Comparison of ENCODE assay signal across 1 cellular context in the genomic region with DNA sequence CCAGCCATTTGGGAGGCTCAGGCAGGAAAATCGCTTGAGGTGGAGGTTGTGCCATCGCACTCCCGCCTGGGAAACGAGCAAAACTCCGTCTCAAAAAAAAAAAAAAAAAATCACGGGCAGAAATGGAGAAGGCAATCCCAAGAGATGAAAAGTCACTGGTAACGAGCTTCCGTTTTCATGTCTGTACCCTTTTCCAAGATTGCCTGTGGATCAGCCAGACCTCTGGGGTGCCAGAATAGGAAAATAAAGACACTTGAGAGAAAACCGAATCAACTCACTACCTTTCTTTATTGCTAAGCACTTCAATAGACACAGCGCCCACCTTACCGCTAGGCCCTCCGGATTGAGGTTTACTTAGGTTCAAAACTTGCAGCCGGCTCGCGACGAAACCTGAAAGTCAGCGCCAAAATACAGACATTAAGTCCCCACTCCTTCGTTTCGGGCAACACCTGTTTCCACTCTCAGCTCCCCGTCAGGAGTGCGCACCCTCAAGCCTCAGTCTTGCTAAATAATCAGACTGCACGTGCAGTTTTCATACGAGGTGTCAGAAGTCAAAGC.
A peak's percentile ranks its signal among the peaks of the same experiment; 100 is the strongest.
TF ChIP-seq lines count a peak whose summit lies in the region.

No MANE protein-coding gene starts in this region.

TF ChIP-seq in K562, 482 proteins besides CTCF, POLR2A, EP300 and RAD21 (continued from another document and continues in another):
- TF ChIP-seq TFAM (CRISPR knock-in tag; conservative IDR thresholded peaks at IDR 0.05), result no peak
- TF ChIP-seq XRCC4 (IDR thresholded peaks at IDR 0.05; ENCODE audit: extremely low read depth, insufficient read depth, insufficient read length), result no peak
- TF ChIP-seq, protein P1, sequence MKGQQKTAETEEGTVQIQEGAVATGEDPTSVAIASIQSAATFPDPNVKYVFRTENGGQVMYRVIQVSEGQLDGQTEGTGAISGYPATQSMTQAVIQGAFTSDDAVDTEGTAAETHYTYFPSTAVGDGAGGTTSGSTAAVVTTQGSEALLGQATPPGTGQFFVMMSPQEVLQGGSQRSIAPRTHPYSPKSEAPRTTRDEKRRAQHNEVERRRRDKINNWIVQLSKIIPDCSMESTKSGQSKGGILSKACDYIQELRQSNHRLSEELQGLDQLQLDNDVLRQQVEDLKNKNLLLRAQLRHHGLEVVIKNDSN (CRISPR knock-in tag; IDR thresholded peaks at IDR 0.05), result no peak
- TF ChIP-seq, protein P2, sequence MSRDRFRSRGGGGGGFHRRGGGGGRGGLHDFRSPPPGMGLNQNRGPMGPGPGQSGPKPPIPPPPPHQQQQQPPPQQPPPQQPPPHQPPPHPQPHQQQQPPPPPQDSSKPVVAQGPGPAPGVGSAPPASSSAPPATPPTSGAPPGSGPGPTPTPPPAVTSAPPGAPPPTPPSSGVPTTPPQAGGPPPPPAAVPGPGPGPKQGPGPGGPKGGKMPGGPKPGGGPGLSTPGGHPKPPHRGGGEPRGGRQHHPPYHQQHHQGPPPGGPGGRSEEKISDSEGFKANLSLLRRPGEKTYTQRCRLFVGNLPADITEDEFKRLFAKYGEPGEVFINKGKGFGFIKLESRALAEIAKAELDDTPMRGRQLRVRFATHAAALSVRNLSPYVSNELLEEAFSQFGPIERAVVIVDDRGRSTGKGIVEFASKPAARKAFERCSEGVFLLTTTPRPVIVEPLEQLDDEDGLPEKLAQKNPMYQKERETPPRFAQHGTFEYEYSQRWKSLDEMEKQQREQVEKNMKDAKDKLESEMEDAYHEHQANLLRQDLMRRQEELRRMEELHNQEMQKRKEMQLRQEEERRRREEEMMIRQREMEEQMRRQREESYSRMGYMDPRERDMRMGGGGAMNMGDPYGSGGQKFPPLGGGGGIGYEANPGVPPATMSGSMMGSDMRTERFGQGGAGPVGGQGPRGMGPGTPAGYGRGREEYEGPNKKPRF (IDR thresholded peaks at IDR 0.05; ENCODE audit: low read depth, low read length), result no peak
- TF ChIP-seq, protein P3, sequence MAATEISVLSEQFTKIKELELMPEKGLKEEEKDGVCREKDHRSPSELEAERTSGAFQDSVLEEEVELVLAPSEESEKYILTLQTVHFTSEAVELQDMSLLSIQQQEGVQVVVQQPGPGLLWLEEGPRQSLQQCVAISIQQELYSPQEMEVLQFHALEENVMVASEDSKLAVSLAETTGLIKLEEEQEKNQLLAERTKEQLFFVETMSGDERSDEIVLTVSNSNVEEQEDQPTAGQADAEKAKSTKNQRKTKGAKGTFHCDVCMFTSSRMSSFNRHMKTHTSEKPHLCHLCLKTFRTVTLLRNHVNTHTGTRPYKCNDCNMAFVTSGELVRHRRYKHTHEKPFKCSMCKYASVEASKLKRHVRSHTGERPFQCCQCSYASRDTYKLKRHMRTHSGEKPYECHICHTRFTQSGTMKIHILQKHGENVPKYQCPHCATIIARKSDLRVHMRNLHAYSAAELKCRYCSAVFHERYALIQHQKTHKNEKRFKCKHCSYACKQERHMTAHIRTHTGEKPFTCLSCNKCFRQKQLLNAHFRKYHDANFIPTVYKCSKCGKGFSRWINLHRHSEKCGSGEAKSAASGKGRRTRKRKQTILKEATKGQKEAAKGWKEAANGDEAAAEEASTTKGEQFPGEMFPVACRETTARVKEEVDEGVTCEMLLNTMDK (IDR thresholded peaks at IDR 0.05; ENCODE audit: borderline replicate concordance, insufficient read depth, low read depth, low read length, poor library complexity, severe bottlenecking), result no peak
- no peak for TF ChIP-seq SMARCE1 (IDR thresholded peaks at IDR 0.05)
- TF ChIP-seq ARID1B (IDR thresholded peaks at IDR 0.05), result peak; percentile 40; the same call in 1 of the 2 replicates
- no peak for TF ChIP-seq ZNF778 (CRISPR knock-in tag; IDR thresholded peaks at IDR 0.05)
- TF ChIP-seq NR2C1 (IDR thresholded peaks at IDR 0.05), result 0 out of 2 replicates have a peak, but pooled peaks have one; percentile 11
- TF ChIP-seq NR2C1 (tag; IDR thresholded peaks at IDR 0.05), result no peak
- TF ChIP-seq OTX1 (CRISPR knock-in tag; IDR thresholded peaks at IDR 0.05), result no peak
- TF ChIP-seq, protein P4, sequence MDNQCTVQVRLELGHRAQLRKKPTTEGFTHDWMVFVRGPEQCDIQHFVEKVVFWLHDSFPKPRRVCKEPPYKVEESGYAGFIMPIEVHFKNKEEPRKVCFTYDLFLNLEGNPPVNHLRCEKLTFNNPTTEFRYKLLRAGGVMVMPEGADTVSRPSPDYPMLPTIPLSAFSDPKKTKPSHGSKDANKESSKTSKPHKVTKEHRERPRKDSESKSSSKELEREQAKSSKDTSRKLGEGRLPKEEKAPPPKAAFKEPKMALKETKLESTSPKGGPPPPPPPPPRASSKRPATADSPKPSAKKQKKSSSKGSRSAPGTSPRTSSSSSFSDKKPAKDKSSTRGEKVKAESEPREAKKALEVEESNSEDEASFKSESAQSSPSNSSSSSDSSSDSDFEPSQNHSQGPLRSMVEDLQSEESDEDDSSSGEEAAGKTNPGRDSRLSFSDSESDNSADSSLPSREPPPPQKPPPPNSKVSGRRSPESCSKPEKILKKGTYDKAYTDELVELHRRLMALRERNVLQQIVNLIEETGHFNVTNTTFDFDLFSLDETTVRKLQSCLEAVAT (IDR thresholded peaks at IDR 0.05), result peak in 1 of 2 experiments; percentile 27; a peak in 1 of 4 replicates
- TF ChIP-seq SIRT6 (IDR thresholded peaks at IDR 0.05; ENCODE audit: low read depth, low read length), result peak; percentile 59
- TF ChIP-seq, protein P5, sequence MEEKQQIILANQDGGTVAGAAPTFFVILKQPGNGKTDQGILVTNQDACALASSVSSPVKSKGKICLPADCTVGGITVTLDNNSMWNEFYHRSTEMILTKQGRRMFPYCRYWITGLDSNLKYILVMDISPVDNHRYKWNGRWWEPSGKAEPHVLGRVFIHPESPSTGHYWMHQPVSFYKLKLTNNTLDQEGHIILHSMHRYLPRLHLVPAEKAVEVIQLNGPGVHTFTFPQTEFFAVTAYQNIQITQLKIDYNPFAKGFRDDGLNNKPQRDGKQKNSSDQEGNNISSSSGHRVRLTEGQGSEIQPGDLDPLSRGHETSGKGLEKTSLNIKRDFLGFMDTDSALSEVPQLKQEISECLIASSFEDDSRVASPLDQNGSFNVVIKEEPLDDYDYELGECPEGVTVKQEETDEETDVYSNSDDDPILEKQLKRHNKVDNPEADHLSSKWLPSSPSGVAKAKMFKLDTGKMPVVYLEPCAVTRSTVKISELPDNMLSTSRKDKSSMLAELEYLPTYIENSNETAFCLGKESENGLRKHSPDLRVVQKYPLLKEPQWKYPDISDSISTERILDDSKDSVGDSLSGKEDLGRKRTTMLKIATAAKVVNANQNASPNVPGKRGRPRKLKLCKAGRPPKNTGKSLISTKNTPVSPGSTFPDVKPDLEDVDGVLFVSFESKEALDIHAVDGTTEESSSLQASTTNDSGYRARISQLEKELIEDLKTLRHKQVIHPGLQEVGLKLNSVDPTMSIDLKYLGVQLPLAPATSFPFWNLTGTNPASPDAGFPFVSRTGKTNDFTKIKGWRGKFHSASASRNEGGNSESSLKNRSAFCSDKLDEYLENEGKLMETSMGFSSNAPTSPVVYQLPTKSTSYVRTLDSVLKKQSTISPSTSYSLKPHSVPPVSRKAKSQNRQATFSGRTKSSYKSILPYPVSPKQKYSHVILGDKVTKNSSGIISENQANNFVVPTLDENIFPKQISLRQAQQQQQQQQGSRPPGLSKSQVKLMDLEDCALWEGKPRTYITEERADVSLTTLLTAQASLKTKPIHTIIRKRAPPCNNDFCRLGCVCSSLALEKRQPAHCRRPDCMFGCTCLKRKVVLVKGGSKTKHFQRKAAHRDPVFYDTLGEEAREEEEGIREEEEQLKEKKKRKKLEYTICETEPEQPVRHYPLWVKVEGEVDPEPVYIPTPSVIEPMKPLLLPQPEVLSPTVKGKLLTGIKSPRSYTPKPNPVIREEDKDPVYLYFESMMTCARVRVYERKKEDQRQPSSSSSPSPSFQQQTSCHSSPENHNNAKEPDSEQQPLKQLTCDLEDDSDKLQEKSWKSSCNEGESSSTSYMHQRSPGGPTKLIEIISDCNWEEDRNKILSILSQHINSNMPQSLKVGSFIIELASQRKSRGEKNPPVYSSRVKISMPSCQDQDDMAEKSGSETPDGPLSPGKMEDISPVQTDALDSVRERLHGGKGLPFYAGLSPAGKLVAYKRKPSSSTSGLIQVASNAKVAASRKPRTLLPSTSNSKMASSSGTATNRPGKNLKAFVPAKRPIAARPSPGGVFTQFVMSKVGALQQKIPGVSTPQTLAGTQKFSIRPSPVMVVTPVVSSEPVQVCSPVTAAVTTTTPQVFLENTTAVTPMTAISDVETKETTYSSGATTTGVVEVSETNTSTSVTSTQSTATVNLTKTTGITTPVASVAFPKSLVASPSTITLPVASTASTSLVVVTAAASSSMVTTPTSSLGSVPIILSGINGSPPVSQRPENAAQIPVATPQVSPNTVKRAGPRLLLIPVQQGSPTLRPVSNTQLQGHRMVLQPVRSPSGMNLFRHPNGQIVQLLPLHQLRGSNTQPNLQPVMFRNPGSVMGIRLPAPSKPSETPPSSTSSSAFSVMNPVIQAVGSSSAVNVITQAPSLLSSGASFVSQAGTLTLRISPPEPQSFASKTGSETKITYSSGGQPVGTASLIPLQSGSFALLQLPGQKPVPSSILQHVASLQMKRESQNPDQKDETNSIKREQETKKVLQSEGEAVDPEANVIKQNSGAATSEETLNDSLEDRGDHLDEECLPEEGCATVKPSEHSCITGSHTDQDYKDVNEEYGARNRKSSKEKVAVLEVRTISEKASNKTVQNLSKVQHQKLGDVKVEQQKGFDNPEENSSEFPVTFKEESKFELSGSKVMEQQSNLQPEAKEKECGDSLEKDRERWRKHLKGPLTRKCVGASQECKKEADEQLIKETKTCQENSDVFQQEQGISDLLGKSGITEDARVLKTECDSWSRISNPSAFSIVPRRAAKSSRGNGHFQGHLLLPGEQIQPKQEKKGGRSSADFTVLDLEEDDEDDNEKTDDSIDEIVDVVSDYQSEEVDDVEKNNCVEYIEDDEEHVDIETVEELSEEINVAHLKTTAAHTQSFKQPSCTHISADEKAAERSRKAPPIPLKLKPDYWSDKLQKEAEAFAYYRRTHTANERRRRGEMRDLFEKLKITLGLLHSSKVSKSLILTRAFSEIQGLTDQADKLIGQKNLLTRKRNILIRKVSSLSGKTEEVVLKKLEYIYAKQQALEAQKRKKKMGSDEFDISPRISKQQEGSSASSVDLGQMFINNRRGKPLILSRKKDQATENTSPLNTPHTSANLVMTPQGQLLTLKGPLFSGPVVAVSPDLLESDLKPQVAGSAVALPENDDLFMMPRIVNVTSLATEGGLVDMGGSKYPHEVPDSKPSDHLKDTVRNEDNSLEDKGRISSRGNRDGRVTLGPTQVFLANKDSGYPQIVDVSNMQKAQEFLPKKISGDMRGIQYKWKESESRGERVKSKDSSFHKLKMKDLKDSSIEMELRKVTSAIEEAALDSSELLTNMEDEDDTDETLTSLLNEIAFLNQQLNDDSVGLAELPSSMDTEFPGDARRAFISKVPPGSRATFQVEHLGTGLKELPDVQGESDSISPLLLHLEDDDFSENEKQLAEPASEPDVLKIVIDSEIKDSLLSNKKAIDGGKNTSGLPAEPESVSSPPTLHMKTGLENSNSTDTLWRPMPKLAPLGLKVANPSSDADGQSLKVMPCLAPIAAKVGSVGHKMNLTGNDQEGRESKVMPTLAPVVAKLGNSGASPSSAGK (IDR thresholded peaks at IDR 0.05), result no peak
- TF ChIP-seq, protein P6, sequence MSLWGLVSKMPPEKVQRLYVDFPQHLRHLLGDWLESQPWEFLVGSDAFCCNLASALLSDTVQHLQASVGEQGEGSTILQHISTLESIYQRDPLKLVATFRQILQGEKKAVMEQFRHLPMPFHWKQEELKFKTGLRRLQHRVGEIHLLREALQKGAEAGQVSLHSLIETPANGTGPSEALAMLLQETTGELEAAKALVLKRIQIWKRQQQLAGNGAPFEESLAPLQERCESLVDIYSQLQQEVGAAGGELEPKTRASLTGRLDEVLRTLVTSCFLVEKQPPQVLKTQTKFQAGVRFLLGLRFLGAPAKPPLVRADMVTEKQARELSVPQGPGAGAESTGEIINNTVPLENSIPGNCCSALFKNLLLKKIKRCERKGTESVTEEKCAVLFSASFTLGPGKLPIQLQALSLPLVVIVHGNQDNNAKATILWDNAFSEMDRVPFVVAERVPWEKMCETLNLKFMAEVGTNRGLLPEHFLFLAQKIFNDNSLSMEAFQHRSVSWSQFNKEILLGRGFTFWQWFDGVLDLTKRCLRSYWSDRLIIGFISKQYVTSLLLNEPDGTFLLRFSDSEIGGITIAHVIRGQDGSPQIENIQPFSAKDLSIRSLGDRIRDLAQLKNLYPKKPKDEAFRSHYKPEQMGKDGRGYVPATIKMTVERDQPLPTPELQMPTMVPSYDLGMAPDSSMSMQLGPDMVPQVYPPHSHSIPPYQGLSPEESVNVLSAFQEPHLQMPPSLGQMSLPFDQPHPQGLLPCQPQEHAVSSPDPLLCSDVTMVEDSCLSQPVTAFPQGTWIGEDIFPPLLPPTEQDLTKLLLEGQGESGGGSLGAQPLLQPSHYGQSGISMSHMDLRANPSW (CRISPR knock-in tag; IDR thresholded peaks at IDR 0.05), result no peak
- peak; percentile 11; the same call in 1 of the 2 replicates for TF ChIP-seq POLR2AphosphoS2 (IDR thresholded peaks at IDR 0.05; ENCODE audit: low read length)
- no peak for TF ChIP-seq XRCC3 (IDR thresholded peaks at IDR 0.05)
- TF ChIP-seq, protein P7, sequence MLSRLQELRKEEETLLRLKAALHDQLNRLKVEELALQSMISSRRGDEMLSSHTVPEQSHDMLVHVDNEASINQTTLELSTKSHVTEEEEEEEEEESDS (CRISPR knock-in tag; IDR thresholded peaks at IDR 0.05), result no peak
- TF ChIP-seq KLF1 (tag; IDR thresholded peaks at IDR 0.05), result no peak
- TF ChIP-seq, protein P8, sequence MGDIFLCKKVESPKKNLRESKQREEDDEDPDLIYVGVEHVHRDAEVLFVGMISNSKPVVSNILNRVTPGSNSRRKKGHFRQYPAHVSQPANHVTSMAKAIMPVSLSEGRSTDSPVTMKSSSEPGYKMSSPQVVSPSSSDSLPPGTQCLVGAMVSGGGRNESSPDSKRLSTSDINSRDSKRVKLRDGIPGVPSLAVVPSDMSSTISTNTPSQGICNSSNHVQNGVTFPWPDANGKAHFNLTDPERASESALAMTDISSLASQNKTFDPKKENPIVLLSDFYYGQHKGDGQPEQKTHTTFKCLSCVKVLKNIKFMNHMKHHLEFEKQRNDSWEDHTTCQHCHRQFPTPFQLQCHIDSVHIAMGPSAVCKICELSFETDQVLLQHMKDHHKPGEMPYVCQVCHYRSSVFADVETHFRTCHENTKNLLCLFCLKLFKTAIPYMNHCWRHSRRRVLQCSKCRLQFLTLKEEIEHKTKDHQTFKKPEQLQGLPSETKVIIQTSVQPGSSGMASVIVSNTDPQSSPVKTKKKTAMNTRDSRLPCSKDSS (IDR thresholded peaks at IDR 0.05; ENCODE audit: low read depth, partially characterized antibody), result no peak
- TF ChIP-seq, protein P9, sequence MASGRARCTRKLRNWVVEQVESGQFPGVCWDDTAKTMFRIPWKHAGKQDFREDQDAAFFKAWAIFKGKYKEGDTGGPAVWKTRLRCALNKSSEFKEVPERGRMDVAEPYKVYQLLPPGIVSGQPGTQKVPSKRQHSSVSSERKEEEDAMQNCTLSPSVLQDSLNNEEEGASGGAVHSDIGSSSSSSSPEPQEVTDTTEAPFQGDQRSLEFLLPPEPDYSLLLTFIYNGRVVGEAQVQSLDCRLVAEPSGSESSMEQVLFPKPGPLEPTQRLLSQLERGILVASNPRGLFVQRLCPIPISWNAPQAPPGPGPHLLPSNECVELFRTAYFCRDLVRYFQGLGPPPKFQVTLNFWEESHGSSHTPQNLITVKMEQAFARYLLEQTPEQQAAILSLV (tag; IDR thresholded peaks at IDR 0.05), result no peak
- TF ChIP-seq SNIP1 (IDR thresholded peaks at IDR 0.05; ENCODE audit: low read depth), result no peak
- TF ChIP-seq NFXL1 (CRISPR knock-in tag; IDR thresholded peaks at IDR 0.05), result peak; percentile 9; the same call in 1 of the 2 replicates
- TF ChIP-seq MTA1 (IDR thresholded peaks at IDR 0.05; ENCODE audit: borderline replicate concordance), result no peak
- no peak for TF ChIP-seq ZNF408 (CRISPR knock-in tag; IDR thresholded peaks at IDR 0.05; ENCODE audit: low read depth)
- TF ChIP-seq SNRNP70 (optimal IDR thresholded peaks at IDR 0.05; ENCODE audit: low read depth, low read length), result peak; percentile 99
- TF ChIP-seq CAMTA2 (CRISPR knock-in tag; conservative IDR thresholded peaks at IDR 0.05), result no peak
- TF ChIP-seq HNRNPH1 (optimal IDR thresholded peaks at IDR 0.05; ENCODE audit: low read depth, low read length), result no peak
- TF ChIP-seq ZNF444 (CRISPR knock-in tag; IDR thresholded peaks at IDR 0.05), result no peak
- no peak for TF ChIP-seq ARNT (IDR thresholded peaks at IDR 0.05)
